Comparison of ENCODE assay signal across 10 cellular contexts in genomic region chr2:230614913-230615332, GRCh38.
DNase-seq lines count a peak whose midpoint lies in the region; ATAC-seq, FAIRE-seq and TF ChIP-seq lines count a peak whose summit lies in the region.
"Had no signal": no experiment of that assay in that cellular context is flagged by ENCODE, and none has a peak within 500 bp of the region (broad histone marks: within the 10 kb centered on the region; RNA-seq: fewer than 3 reads in every experiment).

No MANE protein-coding gene starts in this region.

- BruUV-seq in PC-3 (replicated peaks; lab: Mats Ljungman, UMichigan), result no TSS peak

- POLR2A ChIA-PET in naive thymus-derived CD8-positive, alpha-beta T cell (lab: Charles Lee), result interaction anchor here (0.6 to 1.1 kb wide), 4 partner anchors 11 to 147 kb away, joined by 3 to 4 read pairs (median 3); no protein-coding TSS in a partner anchor
- POLR2A ChIA-PET in PC-3 (lab: Charles Lee; ENCODE audit: unreplicated experiment), result no interaction called here

- no peak overlapping the region for H3K27ac ChIP-seq in GM23338 (ENCODE audit: low read depth)
- peak overlapping the region in 2 of 4 donors; percentile 10 to 68 for H3K27ac ChIP-seq in Peyer's patch
- H3K27ac ChIP-seq in PC-3 (ENCODE audit: low read length), result no peak overlapping the region
- no peak overlapping the region for H3K27ac ChIP-seq in kidney (ENCODE audit: low read depth in 2 of 2, low read length in 2 of 2)

- H3K4me1 ChIP-seq in GM23338 (ENCODE audit: insufficient read depth) (0 out of 2 replicates have a peak, but pooled peaks cover 5% of the 10 kb centered on the region), Peyer's patch (peaks cover 0 to 4% (median 0%) of the 10 kb centered on the region in 4 donors), PC-3 (ENCODE audit: insufficient read depth, low read length) (peaks cover 18% of the 10 kb centered on the region), kidney (ENCODE audit: control insufficient read depth in 1 of 2, insufficient read depth in 1 of 2, low read depth in 1 of 2, low read length in 2 of 2) (no peaks in the 10 kb centered on the region)

- TF ChIP-seq POLR2A in Peyer's patch (IDR thresholded peaks at IDR 0.05), result no peak

- DNase-seq in GM23338 (ENCODE audit: low spot score), result peak; percentile 26
- DNase-seq in Peyer's patch, result peak in 2 of 3 donors; percentile 93
- DNase-seq in naive thymus-derived CD8-positive, alpha-beta T cell, result peak in 2 of 10 donors; percentile 15 to 21
- DNase-seq in PC-3, result no peak
- DNase-seq in iPS-NIHi11 (ENCODE audit: low spot score), result no peak
- DNase-seq in kidney, result no peak
- no peak for DNase-seq in putamen (ENCODE audit: low spot score)
- DNase-seq: natural killer cell had no signal

- H3K9me3 ChIP-seq in Peyer's patch, result no peaks in the 10 kb centered on the region
- no peaks in the 10 kb centered on the region for H3K9me3 ChIP-seq in PC-3 (ENCODE audit: low read length)
- H3K9me3 ChIP-seq in kidney (ENCODE audit: control insufficient read depth in 1 of 2, low read length in 2 of 2), result no peaks in the 10 kb centered on the region

- H3K36me3 Mint-ChIP-seq in GM23338 (ENCODE audit: low read depth), result no peaks in the 10 kb centered on the region
- no peaks in the 10 kb centered on the region for H3K36me3 Mint-ChIP-seq in naive thymus-derived CD8-positive, alpha-beta T cell
- H3K36me3 Mint-ChIP-seq: natural killer cell had no signal

- H3K4me2 ChIP-seq in GM23338, result no peak overlapping the region
- H3K4me2 ChIP-seq in PC-3 (ENCODE audit: low read length), result no peak overlapping the region

- H3F3A ChIP-seq in GM23338 (replicated peaks; ENCODE audit: low read depth) (no peaks in the 10 kb centered on the region), PC-3 (ENCODE audit: low read length, unreplicated experiment) (peaks cover 4% of the 10 kb centered on the region)

- H3K27me3 ChIP-seq in GM23338 (ENCODE audit: insufficient read depth) (no peaks in the 10 kb centered on the region), Peyer's patch (no peaks in the 10 kb centered on the region), PC-3 (ENCODE audit: low read length) (no peaks in the 10 kb centered on the region)

- ATAC-seq in GM18508 (IDR thresholded peaks at IDR 0.05; ENCODE audit: insufficient read depth, unreplicated experiment), result peak; percentile 42
- no peak for ATAC-seq in GM23338
- peak; percentile 46 to 50 for ATAC-seq in naive thymus-derived CD8-positive, alpha-beta T cell
- ATAC-seq in PC-3, result no peak
- ATAC-seq: natural killer cell had no signal

- H3K9ac ChIP-seq in PC-3 (ENCODE audit: low read length) (no peak overlapping the region), kidney (ENCODE audit: low read length in 2 of 2) (no peak overlapping the region)

- peaks cover 2% of the 10 kb centered on the region for H3K27me3 Mint-ChIP-seq in GM23338 (ENCODE audit: insufficient read depth, low read depth, poor library complexity)
- H3K27me3 Mint-ChIP-seq in naive thymus-derived CD8-positive, alpha-beta T cell, result no peaks in the 10 kb centered on the region

- CTCF ChIA-PET in PC-3 (lab: Charles Lee), result interaction anchor here (0.6 kb wide), 2 partner anchors 195 to 445 kb away, joined by 3 to 6 read pairs; no protein-coding TSS in a partner anchor

- H3K4me3 ChIP-seq in GM23338, result no peak overlapping the region
- peak overlapping the region in 1 of 4 donors; percentile 15 for H3K4me3 ChIP-seq in Peyer's patch
- no peak overlapping the region for H3K4me3 ChIP-seq in PC-3 (ENCODE audit: low read length)
- H3K4me3 ChIP-seq in kidney (ENCODE audit: low read length in 2 of 2), result no peak overlapping the region

- no peak overlapping the region; the same call in 1 of the 2 replicates for H2AFZ ChIP-seq in GM23338
- H2AFZ ChIP-seq in PC-3 (ENCODE audit: low read length), result no peak overlapping the region

- TF ChIP-seq CTCF in GM23338 (conservative IDR thresholded peaks at IDR 0.05; ENCODE audit: low read depth in 2 of 2) (no peak), Peyer's patch (IDR thresholded peaks at IDR 0.05) (no peak), PC-3 (conservative IDR thresholded peaks at IDR 0.05; ENCODE audit: low read depth, low read length) (no peak), kidney (IDR thresholded peaks at IDR 0.05; ENCODE audit: borderline replicate concordance, extremely low read depth, insufficient read depth) (no peak)

- no peak for FAIRE-seq in kidney (lab: Jason Lieb, UNC)
- FAIRE-seq: H1 had no signal

- H3K27ac Mint-ChIP-seq in GM23338, result no peak overlapping the region
- peak overlapping the region in 2 of 10 donors; percentile 6 to 38 for H3K27ac Mint-ChIP-seq in naive thymus-derived CD8-positive, alpha-beta T cell
- H3K27ac Mint-ChIP-seq: natural killer cell had no signal

- H3K4me1 Mint-ChIP-seq in GM23338, result no peaks in the 10 kb centered on the region; the same call in 2 of the 3 replicates
- H3K4me1 Mint-ChIP-seq in naive thymus-derived CD8-positive, alpha-beta T cell, result peaks cover 7 to 42% (median 27%) of the 10 kb centered on the region in 4 donors

- intact Hi-C loops in PC-3 (cut with micrococcal nuclease), result loop anchor here (5.0 kb wide), 4 partner anchors 183 to 548 kb away; partner anchors contain the start of genes SLC16A14 and SP100
- intact Hi-C loops in kidney (cut with DNase I), result loop anchor here (10.0 kb wide), 1 partner anchor 610 kb away; no protein-coding TSS in a partner anchor

- no peaks in the 10 kb centered on the region for H3K9me2 ChIP-seq in GM23338 (ENCODE audit: insufficient read depth)
- no peaks in the 10 kb centered on the region for H3K9me2 ChIP-seq in PC-3 (replicated peaks; ENCODE audit: low read length)

- H3K9me3 Mint-ChIP-seq in GM23338, result no peaks in the 10 kb centered on the region
- H3K9me3 Mint-ChIP-seq in naive thymus-derived CD8-positive, alpha-beta T cell, result no peaks in the 10 kb centered on the region
- H3K9me3 Mint-ChIP-seq: natural killer cell had no signal

- H3K79me2 ChIP-seq in GM23338 (replicated peaks; ENCODE audit: insufficient read depth) (no peaks in the 10 kb centered on the region), PC-3 (ENCODE audit: low read length) (no peaks in the 10 kb centered on the region)

- no peak overlapping the region for H3K4me3 Mint-ChIP-seq in GM23338
- peak overlapping the region in 2 of 10 donors; percentile 4 to 43 for H3K4me3 Mint-ChIP-seq in naive thymus-derived CD8-positive, alpha-beta T cell
- H3K4me3 Mint-ChIP-seq: natural killer cell had no signal

- H3K36me3 ChIP-seq in GM23338 (ENCODE audit: insufficient read depth), result no peaks in the 10 kb centered on the region
- H3K36me3 ChIP-seq in Peyer's patch, result no peaks in the 10 kb centered on the region
- no peaks in the 10 kb centered on the region for H3K36me3 ChIP-seq in PC-3 (ENCODE audit: low read depth, low read length)
- no peaks in the 10 kb centered on the region for H3K36me3 ChIP-seq in kidney (ENCODE audit: control insufficient read depth in 1 of 2, insufficient read depth in 2 of 2, low read length in 2 of 2)

- no peaks in the 10 kb centered on the region for H4K20me1 ChIP-seq in GM23338 (replicated peaks; ENCODE audit: insufficient read depth)
- H4K20me1 ChIP-seq in PC-3 (ENCODE audit: low read length), result no peaks in the 10 kb centered on the region

TF ChIP-seq in GM23338, 12 proteins besides CTCF, POLR2A, EP300 and RAD21:
- TF ChIP-seq POLR2AphosphoS5 (IDR thresholded peaks at IDR 0.05; ENCODE audit: low read depth), result no peak

Comparison
In these comparisons a context has a peak if more than half of its experiments do, and no peak if none do; other contexts are left out.
1. ATAC-seq: peak in GM18508 (single experiment) and naive thymus-derived CD8-positive, alpha-beta T cell (2 of 2); none in GM23338 (single experiment) and PC-3 (single experiment).
2. DNase-seq: peak in GM23338 (single experiment) and Peyer's patch (2 of 3); none in PC-3 (single experiment), iPS-NIHi11 (single experiment), kidney (single experiment) and putamen (single experiment).